ENCODE assay signal across 10 cellular contexts in genomic region chr2:45170191-45170975, GRCh38.
DNase-seq lines count a peak whose midpoint lies in the region; ATAC-seq, FAIRE-seq and TF ChIP-seq lines count a peak whose summit lies in the region.
"Had no signal": no experiment of that assay in that cellular context is flagged by ENCODE, and none has a peak within 500 bp of the region (broad histone marks: within the 10 kb centered on the region; RNA-seq: fewer than 3 reads in every experiment).

No MANE protein-coding gene starts in this region.

- no peaks in the 10 kb centered on the region for H3K9me3 ChIP-seq in Panc1 (ENCODE audit: control insufficient read depth, insufficient read depth, low read depth, low read length)
- no peaks in the 10 kb centered on the region for H3K9me3 ChIP-seq in cardiac muscle cell (ENCODE audit: low read depth)
- no peaks in the 10 kb centered on the region for H3K9me3 ChIP-seq in prostate gland
- H3K9me3 ChIP-seq: body of pancreas had no signal

- DNase-seq in Caki2 (ENCODE audit: low read depth) (peak; percentile 65), Panc1 (ENCODE audit: low read depth, low spot score) (no peak), cardiac muscle cell (ENCODE audit: low read depth in 1 of 2, low spot score in 1 of 2) (peak in 1 of 2 donors; percentile 34), prostate gland (ENCODE audit: low spot score) (no peak), NCI-H1105 (lab: John Stamatoyannopoulos, UW) (no peak), RCC 7860 (ENCODE audit: low spot score) (no peak)
- DNase-seq: CD8-positive, alpha-beta memory T cell had no signal

- no peak overlapping the region for H3K27ac ChIP-seq in Panc1 (ENCODE audit: low read length)
- H3K27ac ChIP-seq in cardiac muscle cell: no peak overlapping the region
- H3K27ac ChIP-seq in prostate gland: peak overlapping the region in 1 of 2 donors; percentile 50

- ATAC-seq in Panc1 (peak; percentile 8; the same call in 1 of the 2 replicates), GM19452 (IDR thresholded peaks at IDR 0.05; ENCODE audit: unreplicated experiment) (no peak), GM19324 (IDR thresholded peaks at IDR 0.05; ENCODE audit: low FRiP score, unreplicated experiment) (no peak)

- BruUV-seq in Panc1 (replicated peaks; lab: Mats Ljungman, UMichigan): no TSS peak

- intact Hi-C loops in Panc1 (cut with micrococcal nuclease; ENCODE audit: unreplicated experiment) (no loop called here), prostate gland (cut with DNase I) (loop anchor here (5.0 kb wide), 1 partner anchor 287 kb away; no protein-coding TSS in a partner anchor)

- POLR2A ChIA-PET in Panc1 (lab: Charles Lee): no interaction called here

- CTCF ChIA-PET in Panc1 (lab: Charles Lee): no interaction called here

- in situ Hi-C loops in Caki2 (cut with HindIII; ENCODE audit: low pct_unique_long_range_greater_than_20kb, low sequenced_read_pairs): no loop called here
- in situ Hi-C loops in Panc1 (cut with HindIII; ENCODE audit: low pct_unique_long_range_greater_than_20kb, low sequenced_read_pairs): no loop called here

- no peak for TF ChIP-seq POLR2A in prostate gland (IDR thresholded peaks at IDR 0.05)

- H3K4me1 ChIP-seq in Panc1 (ENCODE audit: control insufficient read depth, insufficient read depth, low read length): 0 out of 2 replicates have a peak, but pooled peaks cover 2% of the 10 kb centered on the region
- H3K4me1 ChIP-seq in cardiac muscle cell (ENCODE audit: low read depth): peaks cover 4% of the 10 kb centered on the region
- H3K4me1 ChIP-seq in prostate gland (replicated peaks): peaks cover 3% of the 10 kb centered on the region

- H3K27me3 ChIP-seq in Panc1 (ENCODE audit: control insufficient read depth, insufficient read depth, low read length) (peaks cover 32% of the 10 kb centered on the region), cardiac muscle cell (peaks cover 89% of the 10 kb centered on the region), prostate gland (replicated peaks; ENCODE audit: insufficient read depth) (no peaks in the 10 kb centered on the region)
- H3K27me3 ChIP-seq: body of pancreas had no signal

- FAIRE-seq in RCC 7860 (lab: Jason Lieb, UNC): no peak

- H3K36me3 ChIP-seq in Panc1 (ENCODE audit: control insufficient read depth, insufficient read depth, low read length) (no peaks in the 10 kb centered on the region), cardiac muscle cell (no peaks in the 10 kb centered on the region), prostate gland (no peaks in the 10 kb centered on the region)

- TF ChIP-seq CTCF in Panc1 (IDR thresholded peaks at IDR 0.05): no peak
- no peak for TF ChIP-seq CTCF in cardiac muscle cell (IDR thresholded peaks at IDR 0.05; ENCODE audit: low read depth, low read length)
- no peak for TF ChIP-seq CTCF in prostate gland (IDR thresholded peaks at IDR 0.05)

- WGBS in prostate gland: 44% methylated on average over 45 of the region's 46 CpGs

- H3K4me3 ChIP-seq in Panc1 (ENCODE audit: low read depth in 2 of 2, low read length in 2 of 2) (no peak overlapping the region), cardiac muscle cell (peak overlapping the region; percentile 41), prostate gland (peak overlapping the region; percentile 28 to 41)

Comparison
In these comparisons a context has a peak if more than half of its experiments do, and no peak if none do; other contexts are left out.
1. H3K4me3 ChIP-seq: peak in cardiac muscle cell (single experiment) and prostate gland (2 of 2); none in Panc1 (0 of 2).